ENCODE assay signal across 33 cellular contexts in genomic region chr3:69902386-69902785, GRCh38.
"Had no signal": no experiment of that assay in that cellular context is flagged by ENCODE, and none has a peak within 500 bp of the region (broad histone marks: within the 10 kb centered on the region; RNA-seq: fewer than 3 reads in every experiment).

No MANE protein-coding gene starts in this region.

- H3K4me3 ChIP-seq: adrenal gland, body of pancreas, breast epithelium had no signal

- H3K27ac ChIP-seq: body of pancreas, brain microvascular endothelial cell, breast epithelium, VCaP had no signal

- H3K9me3 ChIP-seq: adrenal gland, body of pancreas, breast epithelium had no signal

- H3K4me3 Mint-ChIP-seq: activated B cell treated with CpG ODN at 0.5 μM for 24 hours; activated CD4-positive, alpha-beta memory T cell treated with anti-CD3 and anti-CD28 coated beads for 36 hours; activated CD4-positive, alpha-beta T cell treated with anti-CD3 and anti-CD28 coated beads, Interleukin-2, amount 10 ng/mL, durations not matched to agents 24 days and 14 days; activated CD8-positive, alpha-beta T cell treated with anti-CD3 and anti-CD28 coated beads for 36 hours; activated naive CD4-positive, alpha-beta T cell treated with anti-CD3 and anti-CD28 coated beads for 36 hours; activated naive CD8-positive, alpha-beta T cell treated with anti-CD3 and anti-CD28 coated beads for 36 hours; activated T-cell treated with anti-CD3 and anti-CD28 coated beads, Interleukin-2, amount 50 U/mL, for 4 hours; activated T-cell treated with anti-CD3 and anti-CD28 coated beads, Interleukin-2, amount 50 U/mL, for 72 hours; activated T-helper 1 cell treated with anti-CD3 and anti-CD28 coated beads, Interleukin-12 subunit alpha, Interleukin-12 subunit beta, Interleukin-2, Interleukin-4 antibody, amounts not matched to agents 30 ng/mL and 10 ng/mL and 1 ng/mL, durations not matched to agents 14 hours and 24 hours and 36 hours; activated T-helper 17 cell treated with anti-CD3 and anti-CD28 coated beads, Interleukin-2, amount 50 U/mL, for 72 hours; T-helper 1 cell treated with Interleukin-12 subunit alpha and Interleukin-12 subunit beta and Interleukin-4 antibody, amounts not matched to agents 30 μg/mL and 1 μg/mL, for 36 hours; T-helper 2 cell treated with Interferon-gamma antibody and Interleukin-4, amounts not matched to agents 5 μg/mL and 100 μg/mL, for 36 hours had no signal

- H3K27me3 Mint-ChIP-seq: activated B cell treated with CpG ODN at 0.5 μM for 24 hours; activated CD4-positive, alpha-beta memory T cell treated with anti-CD3 and anti-CD28 coated beads for 36 hours; activated CD4-positive, alpha-beta T cell treated with anti-CD3 and anti-CD28 coated beads, Interleukin-2, amount 10 ng/mL, durations not matched to agents 24 days and 14 days; activated T-helper 17 cell treated with anti-CD3 and anti-CD28 coated beads, Interleukin-2, amount 50 U/mL, for 72 hours had no signal

- H3K36me3 Mint-ChIP-seq: activated CD4-positive, alpha-beta memory T cell treated with anti-CD3 and anti-CD28 coated beads for 36 hours; activated naive CD4-positive, alpha-beta T cell treated with anti-CD3 and anti-CD28 coated beads, Interleukin-2, amount 50 U/mL, for 72 hours; activated naive CD8-positive, alpha-beta T cell treated with anti-CD3 and anti-CD28 coated beads for 36 hours had no signal

- H3K4me1 Mint-ChIP-seq: activated B cell treated with CpG ODN at 0.5 μM for 24 hours; activated CD4-positive, alpha-beta T cell treated with anti-CD3 and anti-CD28 coated beads, Interleukin-2, amount 10 ng/mL, durations not matched to agents 24 days and 14 days; activated naive CD8-positive, alpha-beta T cell treated with anti-CD3 and anti-CD28 coated beads for 36 hours; activated T-helper 17 cell treated with anti-CD3 and anti-CD28 coated beads, Interleukin-2, amount 50 U/mL, for 72 hours had no signal

- H3K36me3 ChIP-seq: adrenal gland, brain microvascular endothelial cell, breast epithelium had no signal

- H3K27ac Mint-ChIP-seq: activated B cell treated with CpG ODN at 0.5 μM for 24 hours; activated CD4-positive, alpha-beta memory T cell treated with anti-CD3 and anti-CD28 coated beads for 36 hours; activated CD4-positive, alpha-beta T cell treated with anti-CD3 and anti-CD28 coated beads, Interleukin-2, amount 10 ng/mL, durations not matched to agents 24 days and 14 days; activated CD8-positive, alpha-beta T cell treated with anti-CD3 and anti-CD28 coated beads for 36 hours; activated naive CD4-positive, alpha-beta T cell treated with anti-CD3 and anti-CD28 coated beads for 36 hours; activated naive CD4-positive, alpha-beta T cell treated with anti-CD3 and anti-CD28 coated beads, Interleukin-2, amount 50 U/mL, for 72 hours; activated naive CD8-positive, alpha-beta T cell treated with anti-CD3 and anti-CD28 coated beads for 36 hours; activated T-cell treated with anti-CD3 and anti-CD28 coated beads, Interleukin-2, amount 50 U/mL, for 72 hours; activated T-helper 1 cell treated with anti-CD3 and anti-CD28 coated beads, Interleukin-12 subunit alpha, Interleukin-12 subunit beta, Interleukin-2, Interleukin-4 antibody, amounts not matched to agents 30 ng/mL and 10 ng/mL and 1 ng/mL, durations not matched to agents 14 hours and 24 hours and 36 hours; activated T-helper 17 cell treated with anti-CD3 and anti-CD28 coated beads, Interleukin-2, amount 50 U/mL, for 72 hours; T-helper 1 cell treated with Interleukin-12 subunit alpha and Interleukin-12 subunit beta and Interleukin-4 antibody, amounts not matched to agents 30 μg/mL and 1 μg/mL, for 36 hours; T-helper 2 cell treated with Interferon-gamma antibody and Interleukin-4, amounts not matched to agents 5 μg/mL and 100 μg/mL, for 36 hours had no signal

- H3K4me1 ChIP-seq: body of pancreas, breast epithelium had no signal

- H3K27me3 ChIP-seq: adrenal gland, body of pancreas, brain microvascular endothelial cell, breast epithelium had no signal

- DNase-seq: activated B cell treated with CpG ODN at 0.5 μM for 24 hours; activated CD4-positive, alpha-beta memory T cell treated with anti-CD3 and anti-CD28 coated beads for 36 hours; activated CD4-positive, alpha-beta T cell treated with anti-CD3 and anti-CD28 coated beads for 4 hours; activated CD4-positive, alpha-beta T cell treated with anti-CD3 and anti-CD28 coated beads, Interleukin-2, amount 10 ng/mL, durations not matched to agents 24 days and 14 days; activated CD4-positive, alpha-beta T cell treated with anti-CD3 and anti-CD28 coated beads, Interleukin-2, amount 50 U/mL, for 1 hour; activated CD4-positive, alpha-beta T cell treated with anti-CD3 and anti-CD28 coated beads, Interleukin-2, amount 50 U/mL, for 4 hours; activated CD4-positive, CD25-positive, alpha-beta regulatory T cell treated with anti-CD3 and anti-CD28 coated beads, Interleukin-2, amount 50 U/mL, for 72 hours; activated CD8-positive, alpha-beta memory T cell treated with anti-CD3 and anti-CD28 coated beads, Interleukin-2, amount 50 U/mL, for 4 hours; activated CD8-positive, alpha-beta T cell treated with anti-CD3 and anti-CD28 coated beads for 36 hours; activated effector memory CD4-positive, alpha-beta T cell treated with anti-CD3 and anti-CD28 coated beads, Interleukin-2, amount 50 U/mL, for 16 hours; activated gamma-delta T cell treated with Interleukin-2 at 50 U/mL for 16 hours; activated naive CD4-positive, alpha-beta T cell; activated naive CD4-positive, alpha-beta T cell treated with anti-CD3 and anti-CD28 coated beads for 36 hours; activated naive CD4-positive, alpha-beta T cell treated with anti-CD3 and anti-CD28 coated beads, Interleukin-2, amount 50 U/mL, for 16 hours; activated naive CD8-positive, alpha-beta T cell treated with anti-CD3 and anti-CD28 coated beads for 36 hours; activated T-cell treated with anti-CD3 and anti-CD28 coated beads for 4 hours; activated T-cell treated with anti-CD3 and anti-CD28 coated beads, Interleukin-2, amount 50 U/mL, for 1 hour; activated T-cell treated with anti-CD3 and anti-CD28 coated beads, Interleukin-2, amount 50 U/mL, for 4 hours; activated T-cell treated with anti-CD3 and anti-CD28 coated beads, Interleukin-2, amount 50 U/mL, for 72 hours; amniotic stem cell; body of pancreas; brain microvascular endothelial cell; central memory CD4-positive, alpha-beta T cell; T-helper 2 cell; T-helper 9 cell had no signal

- ATAC-seq: activated CD8-positive, alpha-beta T cell treated with anti-CD3 and anti-CD28 coated beads for 36 hours; activated naive CD4-positive, alpha-beta T cell treated with anti-CD3 and anti-CD28 coated beads, Interleukin-2, amount 50 U/mL, for 72 hours; activated T-cell treated with anti-CD3 and anti-CD28 coated beads, Interleukin-2, amount 50 U/mL, for 4 hours; activated T-cell treated with anti-CD3 and anti-CD28 coated beads, Interleukin-2, amount 50 U/mL, for 72 hours; activated T-helper 17 cell treated with anti-CD3 and anti-CD28 coated beads, Interleukin-2, amount 50 U/mL, for 72 hours; body of pancreas had no signal

- H3K9me3 Mint-ChIP-seq: activated B cell treated with CpG ODN at 0.5 μM for 24 hours; activated CD4-positive, alpha-beta memory T cell treated with anti-CD3 and anti-CD28 coated beads for 36 hours; activated CD4-positive, alpha-beta T cell treated with anti-CD3 and anti-CD28 coated beads, Interleukin-2, amount 10 ng/mL, durations not matched to agents 24 days and 14 days; activated CD8-positive, alpha-beta T cell treated with anti-CD3 and anti-CD28 coated beads for 36 hours; activated naive CD4-positive, alpha-beta T cell treated with anti-CD3 and anti-CD28 coated beads for 36 hours; activated naive CD4-positive, alpha-beta T cell treated with anti-CD3 and anti-CD28 coated beads, Interleukin-2, amount 50 U/mL, for 72 hours; activated naive CD8-positive, alpha-beta T cell treated with anti-CD3 and anti-CD28 coated beads for 36 hours; activated T-cell treated with anti-CD3 and anti-CD28 coated beads, Interleukin-2, amount 50 U/mL, for 4 hours; activated T-cell treated with anti-CD3 and anti-CD28 coated beads, Interleukin-2, amount 50 U/mL, for 72 hours; activated T-helper 1 cell treated with anti-CD3 and anti-CD28 coated beads, Interleukin-12 subunit alpha, Interleukin-12 subunit beta, Interleukin-2, Interleukin-4 antibody, amounts not matched to agents 30 ng/mL and 10 ng/mL and 1 ng/mL, durations not matched to agents 14 hours and 24 hours and 36 hours; activated T-helper 17 cell treated with anti-CD3 and anti-CD28 coated beads, Interleukin-2, amount 50 U/mL, for 72 hours; T-helper 2 cell treated with Interferon-gamma antibody and Interleukin-4, amounts not matched to agents 5 μg/mL and 100 μg/mL, for 36 hours had no signal
